ENCODE assay signal across 8 cellular contexts in genomic region chr16:87380875-87381274, GRCh38. TPM values are rescaled to one million over a fixed set of nuclear protein-coding genes. Genes with fewer than 3 reads are reported as not detected.
DNase-seq lines count a peak whose midpoint lies in the region; ATAC-seq, FAIRE-seq and TF ChIP-seq lines count a peak whose summit lies in the region.

No MANE protein-coding gene starts in this region.

- 59 to 69% methylated on average over 4 of the region's 4 CpGs for WGBS in testis, 2 donors

- no peaks in the 10 kb centered on the region for H3K9me3 Mint-ChIP-seq in activated CD4-positive, alpha-beta T cell treated with anti-CD3 and anti-CD28 coated beads for 36 hours (ENCODE audit: low read depth)
- H3K9me3 Mint-ChIP-seq in activated naive CD4-positive, alpha-beta T cell treated with anti-CD3 and anti-CD28 coated beads, Interleukin-2, amount 50 U/mL, for 72 hours = no peaks in the 10 kb centered on the region

- POLR2A ChIA-PET in activated CD4-positive, alpha-beta T cell treated with anti-CD3 and anti-CD28 coated beads for 36 hours (lab: Charles Lee) = interaction anchor here (0.6 to 0.8 kb wide), 3 partner anchors 162 to 570 kb away, joined by 3 read pairs; partner anchors contain the start of genes BANP and SLC7A5

- peak overlapping the region; percentile 88 for H3K4me3 Mint-ChIP-seq in activated CD4-positive, alpha-beta T cell treated with anti-CD3 and anti-CD28 coated beads for 36 hours

- TF ChIP-seq CTCF in testis (IDR thresholded peaks at IDR 0.05) = no peak

- H3K27me3 ChIP-seq in testis = no peaks in the 10 kb centered on the region

- no peaks in the 10 kb centered on the region for H3K36me3 ChIP-seq in testis (ENCODE audit: low read depth, missing control alignments)

- peaks cover 31% of the 10 kb centered on the region for H3K4me1 ChIP-seq in testis

- CTCF ChIA-PET in activated CD4-positive, alpha-beta T cell treated with anti-CD3 and anti-CD28 coated beads for 36 hours (lab: Charles Lee) = interaction anchor here (0.5 to 2.6 kb wide), 2 partner anchors 13 to 85 kb away, joined by 3 to 14 read pairs; no protein-coding TSS in a partner anchor

- ATAC-seq in activated CD4-positive, alpha-beta T cell treated with anti-CD3 and anti-CD28 coated beads for 36 hours = no peak
- ATAC-seq in activated naive CD4-positive, alpha-beta T cell treated with anti-CD3 and anti-CD28 coated beads, Interleukin-2, amount 50 U/mL, for 72 hours = no peak

- no peak for TF ChIP-seq POLR2A in testis (IDR thresholded peaks at IDR 0.05)

- peak overlapping the region; percentile 3 to 95 for H3K27ac ChIP-seq in testis

- no peak for DNase-seq in activated CD4-positive, alpha-beta T cell treated with anti-CD3 and anti-CD28 coated beads for 36 hours
- no peak for DNase-seq in activated CD4-positive, alpha-beta T cell treated with anti-CD3 and anti-CD28 coated beads, Interleukin-2, amount 50 U/mL, for 4 hours
- DNase-seq in activated naive CD4-positive, alpha-beta T cell treated with anti-CD3 and anti-CD28 coated beads, Interleukin-2, amount 50 U/mL, for 72 hours (ENCODE audit: low spot score in 2 of 2) = no peak
- DNase-seq in kidney tubule cell (ENCODE audit: low spot score) (peak; percentile 44), testis (no peak), HTR-8/SVneo (ENCODE audit: insufficient read length, low spot score) (no peak), GF-D8 (lab: John Stamatoyannopoulos, UW) (no peak), DMS153 treated with DMSO at 0.1 percent for 48 hours (lab: John Stamatoyannopoulos, UW; ENCODE audit: unreplicated experiment) (no peak)

- no peak for FAIRE-seq in HTR-8/SVneo (lab: Jason Lieb, UNC)

- peaks cover 25% of the 10 kb centered on the region for H3K36me3 Mint-ChIP-seq in activated CD4-positive, alpha-beta T cell treated with anti-CD3 and anti-CD28 coated beads for 36 hours (ENCODE audit: low read depth)
- peaks cover 0 to 7% of the 10 kb centered on the region in 2 donors for H3K36me3 Mint-ChIP-seq in activated naive CD4-positive, alpha-beta T cell treated with anti-CD3 and anti-CD28 coated beads, Interleukin-2, amount 50 U/mL, for 72 hours

- peaks cover 58% of the 10 kb centered on the region for H3K4me1 Mint-ChIP-seq in activated CD4-positive, alpha-beta T cell treated with anti-CD3 and anti-CD28 coated beads for 36 hours

- H3K27me3 Mint-ChIP-seq in activated CD4-positive, alpha-beta T cell treated with anti-CD3 and anti-CD28 coated beads for 36 hours = no peaks in the 10 kb centered on the region

- H3K4me3 ChIP-seq in testis = no peak overlapping the region

- H3K27ac Mint-ChIP-seq in activated CD4-positive, alpha-beta T cell treated with anti-CD3 and anti-CD28 coated beads for 36 hours = peak overlapping the region; percentile 92
- peak overlapping the region; percentile 72 to 93 for H3K27ac Mint-ChIP-seq in activated naive CD4-positive, alpha-beta T cell treated with anti-CD3 and anti-CD28 coated beads, Interleukin-2, amount 50 U/mL, for 72 hours

- no peaks in the 10 kb centered on the region for H3K9me3 ChIP-seq in testis

- intact Hi-C loops in activated CD4-positive, alpha-beta T cell treated with anti-CD3 and anti-CD28 coated beads for 36 hours (cut with DNase I, micrococcal nuclease) = loop anchor here (5.0 kb wide), 3 partner anchors 34 to 1824 kb away; no protein-coding TSS in a partner anchor
- intact Hi-C loops in testis (cut with DNase I; ENCODE audit: low total_unique reads) = loop anchor here (2.0 to 5.0 kb wide), 2 partner anchors 54 to 64 kb away; partner anchors contain the start of gene C16orf95

RNA-seq across cellular contexts. Expression of gene FBXO31, which starts 2.7 kb away (rescaled TPM):
- 10 to 100 TPM; 26.8 to 33.0 TPM for total RNA-seq in activated CD4-positive, alpha-beta T cell treated with anti-CD3 and anti-CD28 coated beads for 36 hours
- total RNA-seq in activated naive CD4-positive, alpha-beta T cell treated with anti-CD3 and anti-CD28 coated beads, Interleukin-2, amount 50 U/mL, for 72 hours = 10 to 100 TPM; 25.3 to 36.0 TPM
- total RNA-seq in testis = 100 to 1,000 TPM; 115 to 215 TPM
- 73.9 TPM for polyA plus RNA-seq in testis (ENCODE audit: insufficient read depth, low read depth, low replicate concordance)

RNA-seq across cellular contexts. Expression of gene MAP1LC3B, which starts 11.3 kb away (rescaled TPM):
- total RNA-seq in activated CD4-positive, alpha-beta T cell treated with anti-CD3 and anti-CD28 coated beads for 36 hours = 10 to 100 TPM; 49.7 to 62.1 TPM
- 10 to 100 TPM; 64.7 to 83.4 TPM for total RNA-seq in activated naive CD4-positive, alpha-beta T cell treated with anti-CD3 and anti-CD28 coated beads, Interleukin-2, amount 50 U/mL, for 72 hours
- total RNA-seq in testis = 10 to 100 TPM; 69.1 to 73.1 TPM
- 114 TPM for polyA plus RNA-seq in testis (ENCODE audit: insufficient read depth, low read depth, low replicate concordance)
